ENCODE assay signal across 9 cellular contexts in the genomic region with DNA sequence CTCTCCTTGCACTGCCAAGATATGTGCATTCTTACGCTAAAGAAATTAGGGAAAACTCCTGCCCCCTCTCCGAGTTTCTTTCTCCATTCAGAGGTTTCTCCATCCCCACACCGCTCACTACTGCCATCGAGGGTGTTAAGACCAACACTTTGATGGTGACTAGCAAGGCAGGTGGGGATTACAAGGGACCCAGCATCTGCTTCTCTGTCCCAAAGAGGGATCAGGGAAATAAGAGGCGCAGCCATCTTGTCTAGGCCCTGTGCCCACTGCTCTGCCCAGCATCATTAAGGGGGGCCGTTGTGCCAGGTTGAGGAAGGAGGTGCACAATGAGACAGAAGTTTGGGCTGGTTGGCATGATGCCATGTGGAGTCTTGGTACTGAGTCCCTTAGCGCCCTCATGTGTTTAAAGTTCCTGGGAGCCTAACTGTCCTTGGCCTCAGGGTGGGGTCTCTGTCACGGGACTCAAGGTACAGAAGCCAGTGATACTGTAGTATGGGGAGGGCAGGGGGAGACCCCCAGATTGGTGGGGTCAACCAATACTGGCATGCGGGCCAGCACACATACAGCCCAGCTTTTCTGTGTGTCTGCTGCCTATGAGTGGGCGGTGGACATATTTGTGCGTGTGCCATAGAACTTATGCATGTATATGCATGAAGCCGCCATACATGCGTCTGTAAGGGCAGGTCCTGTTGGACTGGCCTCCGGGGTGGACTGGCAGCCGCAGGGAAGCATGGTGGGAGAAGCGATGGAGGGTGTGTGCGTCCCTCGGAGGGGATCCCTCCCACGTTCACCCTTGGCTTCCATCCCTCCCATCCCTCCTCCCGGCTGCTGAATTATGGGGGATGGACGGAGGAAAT. TPM values are rescaled to one million over a fixed set of nuclear protein-coding genes. Genes with fewer than 3 reads are reported as not detected.
DNase-seq lines count a peak whose midpoint lies in the region; ATAC-seq, FAIRE-seq and TF ChIP-seq lines count a peak whose summit lies in the region.
"Had no signal": no experiment of that assay in that cellular context is flagged by ENCODE, and none has a peak within 500 bp of the region (broad histone marks: within the 10 kb centered on the region; RNA-seq: fewer than 3 reads in every experiment).

No MANE protein-coding gene starts in this region.

- peak overlapping the region; percentile 96 for H3K4me3 Mint-ChIP-seq in chondrocyte (ENCODE audit: unreplicated experiment)

- H3K27me3 Mint-ChIP-seq in chondrocyte (ENCODE audit: low read depth) = peaks cover 24% of the 10 kb centered on the region

- H3K27me3 ChIP-seq in H7 (ENCODE audit: control insufficient read depth, insufficient read depth, low read length) (peaks cover 53% of the 10 kb centered on the region), muscle layer of duodenum (ENCODE audit: low read depth, low read length) (peaks cover 52% of the 10 kb centered on the region)

- DNase-seq in NCI-H1417 (lab: John Stamatoyannopoulos, UW) (peak in 2 of 3 experiments; percentile 40 to 58), NCI-H1417 treated with DMSO at 0.1 percent for 48 hours (lab: John Stamatoyannopoulos, UW) (no peak), H7 (peak; percentile 41), RCC 7860 (ENCODE audit: low spot score) (peak; percentile 18), chondrocyte (ENCODE audit: low spot score) (no peak)

- H3K36me3 ChIP-seq in H7 (replicated peaks; ENCODE audit: control insufficient read depth, insufficient read depth, low read length) (no peaks in the 10 kb centered on the region), muscle layer of duodenum (ENCODE audit: control insufficient read depth in 1 of 2, insufficient read depth in 2 of 2, low read length in 2 of 2) (no peaks in the 10 kb centered on the region)

- TF ChIP-seq CTCF in chondrocyte (IDR thresholded peaks at IDR 0.05) = no peak

- H3K9me3 ChIP-seq in muscle layer of duodenum (ENCODE audit: control insufficient read depth in 1 of 2, low read length in 2 of 2) = no peaks in the 10 kb centered on the region

- peaks cover 8 to 47% of the 10 kb centered on the region in 2 donors for H3K4me1 ChIP-seq in muscle layer of duodenum (ENCODE audit: control insufficient read depth in 1 of 2, insufficient read depth in 2 of 2, low read length in 2 of 2)

- FAIRE-seq in RCC 7860 (lab: Jason Lieb, UNC) = no peak

- H3K36me3 Mint-ChIP-seq in chondrocyte (ENCODE audit: low read depth) = peaks cover 5% of the 10 kb centered on the region

- ATAC-seq in HG03342 (IDR thresholded peaks at IDR 0.05; ENCODE audit: unreplicated experiment) (no peak), GM21576 (IDR thresholded peaks at IDR 0.05; ENCODE audit: unreplicated experiment) (no peak)

- H3K27ac ChIP-seq in muscle layer of duodenum (ENCODE audit: low read length) = no peak overlapping the region

- H3K27ac Mint-ChIP-seq in chondrocyte (ENCODE audit: unreplicated experiment) = peak overlapping the region; percentile 97

- peak overlapping the region; percentile 10; the same call in 1 of the 2 replicates for H3K4me3 ChIP-seq in H7 (ENCODE audit: insufficient read depth, low read depth, low read length)
- H3K4me3 ChIP-seq in muscle layer of duodenum (ENCODE audit: low read depth in 1 of 2, low read length in 2 of 2) = peak overlapping the region; percentile 78 to 79

- no peaks in the 10 kb centered on the region for H3K9me3 Mint-ChIP-seq in chondrocyte (ENCODE audit: low read depth)

- peaks cover 43% of the 10 kb centered on the region for H3K4me1 Mint-ChIP-seq in chondrocyte (ENCODE audit: low read depth)

RNA-seq across cellular contexts. Expression of a gene that starts 5.5 kb away (rescaled TPM):
- total RNA-seq in H7 (2014; rRNA removed; shearing (Covaris generic)) = 17.5 and 24.9 TPM in 2 replicates
- 4.3 to 5.5 TPM (median 4.5 TPM) in 3 replicates for total RNA-seq in chondrocyte

RNA-seq across cellular contexts. Expression of a gene that starts 20.6 kb away (rescaled TPM):
- 59.5 and 59.6 TPM in 2 replicates for total RNA-seq in H7 (2014; rRNA removed; shearing (Covaris generic))
- total RNA-seq in chondrocyte = 8.9 to 10.6 TPM (median 9.7 TPM) in 3 replicates

RNA-seq across cellular contexts. Expression of a gene that starts 33.0 kb away (rescaled TPM):
- total RNA-seq in H7 (2014; rRNA removed; shearing (Covaris generic)) = 34.9 and 35.0 TPM in 2 replicates
- 73.7 to 91.1 TPM (median 75.2 TPM) in 3 replicates for total RNA-seq in chondrocyte

RNA-seq across cellular contexts. Expression of a gene that starts 43.6 kb away (rescaled TPM):
- total RNA-seq in H7 (2014; rRNA removed; shearing (Covaris generic)) = 4.9 and 6.4 TPM in 2 replicates
- total RNA-seq in chondrocyte = 10.9 to 27.6 TPM (median 12.6 TPM) in 3 replicates

RNA-seq across cellular contexts. Expression of a gene that starts 50.5 kb away (rescaled TPM):
- not detected in 2 replicates for total RNA-seq in H7 (2014; rRNA removed; shearing (Covaris generic))
- not detected in 3 replicates for total RNA-seq in chondrocyte
- total RNA-seq: glomerular endothelial cell had no signal

Comparison
In these comparisons a context has a peak if more than half of its experiments do, and no peak if none do; other contexts are left out.
1. DNase-seq: peak in NCI-H1417 (2 of 3), H7 (single experiment) and RCC 7860 (single experiment); none in NCI-H1417 treated with DMSO at 0.1 percent for 48 hours (single experiment) and chondrocyte (single experiment).